8 cellular contexts compared by ENCODE assay signal in the genomic region with DNA sequence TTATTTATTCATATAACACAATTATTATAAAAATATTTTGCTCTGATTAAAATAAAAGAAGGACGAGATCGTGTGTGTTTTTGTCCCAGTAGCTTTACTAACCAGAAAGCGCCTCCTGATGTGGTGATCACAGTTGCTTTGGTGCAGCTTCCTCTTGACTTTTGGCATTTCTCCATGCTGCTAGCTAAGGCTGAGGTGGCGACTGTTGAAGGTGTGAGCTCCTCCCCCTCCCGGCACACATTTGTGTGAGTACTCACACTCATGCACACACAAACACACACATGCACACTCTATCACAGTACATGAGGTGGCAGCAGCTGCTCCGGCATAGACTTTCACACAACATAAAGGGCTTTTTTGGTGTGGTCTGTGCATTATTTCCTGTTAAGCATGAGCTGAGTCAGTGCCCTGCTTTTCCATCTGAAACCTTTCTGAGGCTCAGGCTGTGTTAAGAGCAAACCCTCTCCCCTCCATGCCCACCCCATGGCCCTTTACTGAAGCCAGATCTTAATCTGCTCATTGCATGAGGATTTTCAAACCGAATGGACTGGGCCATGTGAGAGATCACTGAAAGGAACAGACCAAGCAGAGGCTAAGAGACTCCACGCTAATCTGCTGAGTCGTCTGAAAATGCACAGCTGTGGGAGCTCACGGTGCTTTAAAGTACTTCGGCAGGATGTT. TPM values are rescaled to one million over a fixed set of nuclear protein-coding genes. Genes with fewer than 3 reads are reported as not detected.
DNase-seq lines count a peak whose midpoint lies in the region; ATAC-seq, FAIRE-seq and TF ChIP-seq lines count a peak whose summit lies in the region.
"Not testable (repeated sequence)": the region's sequence is repeated elsewhere in the genome, so short reads cannot be mapped to it uniquely, and the experiment has no call there.

No MANE protein-coding gene starts in this region.

- DNase-seq in OCI-LY7 (ENCODE audit: low spot score) (peak; percentile 0), medulla oblongata (ENCODE audit: extremely low spot score) (peak; percentile 15)
- peak; percentile 68 for DNase-seq in activated CD8-positive, alpha-beta T cell treated with anti-CD3 and anti-CD28 coated beads, Interleukin-2, amount 10 ng/mL, durations not matched to agents 7 days and 5 days
- DNase-seq in GM12878 (ENCODE audit: low read depth, low spot score): not testable (repeated sequence)
- DNase-seq in stimulated activated CD8-positive, alpha-beta memory T cell treated with anti-CD3 and anti-CD28 coated beads, Interleukin-4, amount 100 ng/mL, for 48 hours: peak; percentile 53

- H3K27me3 Mint-ChIP-seq in activated CD8-positive, alpha-beta T cell treated with anti-CD3 and anti-CD28 coated beads, Interleukin-2, amount 10 ng/mL, durations not matched to agents 7 days and 5 days (ENCODE audit: low read depth): not testable (repeated sequence)

- in situ Hi-C loops in GM12878 (cut with MboI): not testable (repeated sequence)

- not testable (repeated sequence) for H3K27me3 ChIP-seq in GM12878 (replicated peaks in 1 of 2; ENCODE audit: control insufficient read depth in 2 of 2, insufficient read depth in 2 of 2, low read length in 1 of 2)

- not testable (repeated sequence) for H3K4me1 Mint-ChIP-seq in activated CD8-positive, alpha-beta T cell treated with anti-CD3 and anti-CD28 coated beads, Interleukin-2, amount 10 ng/mL, durations not matched to agents 7 days and 5 days (ENCODE audit: low read depth)

- TF ChIP-seq EP300 in GM12878 (IDR thresholded peaks at IDR 0.05; ENCODE audit: borderline replicate concordance in 1 of 2, control insufficient read depth in 1 of 2, low read depth in 2 of 2, low read length in 2 of 2): not testable (repeated sequence)

- H2AFZ ChIP-seq in OCI-LY7 (ENCODE audit: low read length); GM12878 (ENCODE audit: control insufficient read depth, low read depth, low read length): not testable (repeated sequence)

- not testable (repeated sequence) for H3K9ac ChIP-seq in GM12878 (ENCODE audit: control insufficient read depth, insufficient read depth, low read length)

- not testable (repeated sequence) for H3K9me2 ChIP-seq in OCI-LY7 (ENCODE audit: insufficient read depth, low read length)

- peak overlapping the region; percentile 80 for H3K27ac Mint-ChIP-seq in activated CD8-positive, alpha-beta T cell treated with anti-CD3 and anti-CD28 coated beads, Interleukin-2, amount 10 ng/mL, durations not matched to agents 7 days and 5 days

- H3K36me3 ChIP-seq in OCI-LY7 (ENCODE audit: insufficient read depth, low read length); GM12878 (ENCODE audit: control insufficient read depth in 2 of 2, insufficient read depth in 2 of 2, low read length in 1 of 2): not testable (repeated sequence)

- H3K36me3 Mint-ChIP-seq in activated CD8-positive, alpha-beta T cell treated with anti-CD3 and anti-CD28 coated beads, Interleukin-2, amount 10 ng/mL, durations not matched to agents 7 days and 5 days (ENCODE audit: low read depth): not testable (repeated sequence)

- not testable (repeated sequence) for TF ChIP-seq POLR2A in GM12878 (IDR thresholded peaks at IDR 0.05; ENCODE audit: low read depth, low read length)

- SMC1A ChIA-PET in GM12878 (lab: Charles Lee; ENCODE audit: uncharacterized antibody, unreplicated experiment): not testable (repeated sequence)

- not testable (repeated sequence) for H3K79me2 ChIP-seq in OCI-LY7 (ENCODE audit: insufficient read depth, low read depth, low read length); GM12878 (ENCODE audit: control insufficient read depth, insufficient read depth, low read length)

- RAD21 ChIA-PET in GM12878 (lab: Charles Lee; ENCODE audit: unreplicated experiment): not testable (repeated sequence)

- not testable (repeated sequence) for BruUV-seq in OCI-LY7 (replicated peaks; lab: Mats Ljungman, UMichigan); GM12878 (replicated peaks; lab: Mats Ljungman, UMichigan)

- not testable (repeated sequence) for TF ChIP-seq CTCF in OCI-LY7 (conservative IDR thresholded peaks at IDR 0.05; ENCODE audit: low read length); GM12878 (IDR thresholded peaks at IDR 0.05 in 2 of 3, conservative IDR thresholded peaks at IDR 0.05 in 1 of 3; ENCODE audit: control insufficient read depth in 2 of 3, extremely low read depth in 1 of 3, insufficient read depth in 1 of 3, low read depth in 3 of 3, low read length in 3 of 3)

- H3K4me3 ChIP-seq in OCI-LY7 (ENCODE audit: low read depth, low read length, poor library complexity, severe bottlenecking); GM12878: not testable (repeated sequence)

- H3K9me3 Mint-ChIP-seq in activated CD8-positive, alpha-beta T cell treated with anti-CD3 and anti-CD28 coated beads, Interleukin-2, amount 10 ng/mL, durations not matched to agents 7 days and 5 days (ENCODE audit: insufficient read depth): not testable (repeated sequence)

- intact Hi-C loops in OCI-LY7 (cut with micrococcal nuclease; ENCODE audit: unreplicated experiment); GM12878 (cut with micrococcal nuclease; ENCODE audit: unreplicated experiment): not testable (repeated sequence)

- POLR2A ChIA-PET in OCI-LY7 (lab: Charles Lee); activated CD8-positive, alpha-beta T cell treated with anti-CD3 and anti-CD28 coated beads, Interleukin-2, amount 10 ng/mL, durations not matched to agents 7 days and 5 days (lab: Charles Lee); GM12878 (lab: Charles Lee): not testable (repeated sequence)

- H3K27ac ChIP-seq in OCI-LY7 (ENCODE audit: low read depth, low read length, poor library complexity, severe bottlenecking); GM12878 (ENCODE audit: control insufficient read depth, insufficient read depth): not testable (repeated sequence)

- peak overlapping the region; percentile 64 for H3K4me3 Mint-ChIP-seq in activated CD8-positive, alpha-beta T cell treated with anti-CD3 and anti-CD28 coated beads, Interleukin-2, amount 10 ng/mL, durations not matched to agents 7 days and 5 days

- TF ChIP-seq RAD21 in GM12878 (IDR thresholded peaks at IDR 0.05; ENCODE audit: insufficient read depth, low read depth, low read length): not testable (repeated sequence)

- peak; percentile 72 for ATAC-seq in GM18502 (IDR thresholded peaks at IDR 0.05; ENCODE audit: poor library complexity, unreplicated experiment)
- ATAC-seq in GM21528 (IDR thresholded peaks at IDR 0.05; ENCODE audit: low FRiP score, unreplicated experiment): peak; percentile 69
- ATAC-seq in HG03097 (IDR thresholded peaks at IDR 0.05; ENCODE audit: low FRiP score, unreplicated experiment): peak; percentile 81
- peak; percentile 93 for ATAC-seq in activated CD8-positive, alpha-beta T cell treated with anti-CD3 and anti-CD28 coated beads, Interleukin-2, amount 10 ng/mL, durations not matched to agents 7 days and 5 days
- ATAC-seq in GM12878: peak; percentile 92

- not testable (repeated sequence) for FAIRE-seq in GM12878 (lab: Jason Lieb, UNC)

- CTCF ChIA-PET in OCI-LY7 (lab: Charles Lee; ENCODE audit: unreplicated experiment); activated CD8-positive, alpha-beta T cell treated with anti-CD3 and anti-CD28 coated beads, Interleukin-2, amount 10 ng/mL, durations not matched to agents 7 days and 5 days (lab: Charles Lee); GM12878 (lab: Yijun Ruan, JAX): not testable (repeated sequence)

- WGBS in GM12878 (ENCODE audit: insufficient coverage, insufficient replicate concordance, low lambda C conversion rate, missing lambda C conversion rate): 13% methylated on average over 11 of the region's 11 CpGs

- H3K4me2 ChIP-seq in OCI-LY7 (ENCODE audit: low read length); GM12878 (ENCODE audit: control insufficient read depth, insufficient read depth): not testable (repeated sequence)

- not testable (repeated sequence) for H4K20me1 ChIP-seq in OCI-LY7 (ENCODE audit: insufficient read depth, low read length); GM12878 (ENCODE audit: control insufficient read depth, insufficient read depth)

- not testable (repeated sequence) for H3K4me1 ChIP-seq in OCI-LY7 (ENCODE audit: insufficient read depth, low read length, poor library complexity, severe bottlenecking); GM12878 (ENCODE audit: control insufficient read depth, insufficient read depth, low read length)

- not testable (repeated sequence) for H3K9me3 ChIP-seq in OCI-LY7 (ENCODE audit: low read length); GM12878 (replicated peaks; ENCODE audit: control insufficient read depth, insufficient read depth, low read length)

RNA-seq across cellular contexts. Expression of a gene that starts 53.3 kb away (rescaled TPM):
- 0.44 and 0.54 TPM in 2 replicates for total RNA-seq in OCI-LY7 (2014; rRNA removed; shearing (Covaris generic))
- total RNA-seq in OCI-LY7 (2022) (0.80 and 1.5 TPM in 2 replicates), GM12878 (2014; rRNA removed) (0.05 and 0.11 TPM in 2 replicates), GM12878 (2014; rRNA removed; fragmentation: Illumina TruSeq; extraction: Trizol) (not detected in 2 replicates), GM12878 (2021) (0.16 TPM in 1 of 2 replicates, not detected in the other)
- under 1 TPM; 0.21 to 0.29 TPM for total RNA-seq in activated CD8-positive, alpha-beta T cell treated with anti-CD3 and anti-CD28 coated beads, Interleukin-2, amount 10 ng/mL, durations not matched to agents 7 days and 5 days
- 0.91 and 1.4 TPM in 2 replicates for total RNA-seq in GM12878 (2013; cell fraction: nucleolus; rRNA removed)
- polyA plus RNA-seq in GM12878 (2011; ENCODE audit: low read depth): not detected
- polyA plus RNA-seq in GM12878 (2011; rRNA removed) (0.07 and 0.11 TPM in 2 replicates), GM12878 (2014; fragmentation: Illumina TruSeq; extraction: Trizol) (0.03 TPM in 1 of 2 replicates, not detected in the other), GM12878 (2014; fragmentation: Nextera tagmentation; extraction: Ambion mirVana) (not detected), GM12878 (2014; rRNA removed) (0.05 and 0.06 TPM in 2 replicates), GM12878 (2016; fragmentation: Nextera tagmentation; extraction: Ambion mirVana) (not detected)
- polyA plus RNA-seq in GM12878 (2011; cell fraction: cytosol; rRNA removed): 0.07 TPM in 2 replicates
- polyA plus RNA-seq in GM12878 (2011; cell fraction: nucleus; rRNA removed): 0.51 and 0.88 TPM in 2 replicates
- not detected in 2 replicates for polyA plus RNA-seq in GM12878 (2012)
- polyA minus RNA-seq in GM12878 (2011; rRNA and poly(A)+ RNA removed): 0.29 and 0.77 TPM in 2 replicates
- not detected in 2 replicates for polyA minus RNA-seq in GM12878 (2011; cell fraction: cytosol; rRNA and poly(A)+ RNA removed)
- polyA minus RNA-seq in GM12878 (2011; cell fraction: nucleus; rRNA and poly(A)+ RNA removed): 0.85 and 2.0 TPM in 2 replicates
